18 cellular contexts compared by ENCODE assay signal in genomic region chr12:109553471-109553870, GRCh38. TPM values are rescaled to one million over a fixed set of nuclear protein-coding genes. Genes with fewer than 3 reads are reported as not detected.
DNase-seq lines count a peak whose midpoint lies in the region; ATAC-seq, FAIRE-seq and TF ChIP-seq lines count a peak whose summit lies in the region.
"Had no signal": no experiment of that assay in that cellular context is flagged by ENCODE, and none has a peak within 500 bp of the region (broad histone marks: within the 10 kb centered on the region; RNA-seq: fewer than 3 reads in every experiment).

No MANE protein-coding gene starts in this region.

- no peak overlapping the region for H4K8ac ChIP-seq in mesenchymal stem cell (ENCODE audit: low read length)

- H2BK15ac ChIP-seq in mesenchymal stem cell (ENCODE audit: low read depth, poor library complexity, severe bottlenecking), result no peak overlapping the region

- H3K36me3 ChIP-seq in MG63 (no peaks in the 10 kb centered on the region), endodermal cell (ENCODE audit: control insufficient read depth, insufficient read depth, low read length) (no peaks in the 10 kb centered on the region), mesenchymal stem cell (ENCODE audit: control insufficient read depth in 1 of 2, insufficient read depth in 2 of 2, low read depth in 1 of 2, low read length in 2 of 2) (peaks cover 6% of the 10 kb centered on the region in 2 experiments)
- H3K36me3 ChIP-seq: HAP-1 had no signal

- ATAC-seq in CD4-positive, alpha-beta T cell (ENCODE audit: poor library complexity), result no peak

- DNase-seq in AG10803 (ENCODE audit: low read depth), result peak; percentile 14
- peak; percentile 71 for DNase-seq in MG63
- no peak for DNase-seq in endodermal cell
- DNase-seq in mesenchymal stem cell, result no peak
- no peak for DNase-seq in urothelium cell line (ENCODE audit: low spot score)
- no peak for DNase-seq in Kasumi-1 (lab: John Stamatoyannopoulos, UW)
- no peak for DNase-seq in CD4-positive, alpha-beta T cell
- no peak for DNase-seq in AG08396 (ENCODE audit: low spot score)
- DNase-seq: DMS53, NCI-H1417 treated with DMSO at 0.1 percent for 48 hours, NCI-H1930, NCI-H2171, NCI-H446 treated with DMSO at 0.1 percent for 48 hours had no signal

- H2AFZ ChIP-seq in mesenchymal stem cell (ENCODE audit: low read depth, low read length), result no peak overlapping the region
- H2AFZ ChIP-seq: PC-9 had no signal

- H3K23ac ChIP-seq in mesenchymal stem cell (ENCODE audit: low read length in 2 of 2), result no peak overlapping the region

- H3K4ac ChIP-seq in mesenchymal stem cell (ENCODE audit: low read depth in 1 of 2, low read length in 2 of 2), result no peak overlapping the region

- POLR2A ChIA-PET in CD4-positive, alpha-beta T cell (lab: Charles Lee), result no interaction called here

- no peaks in the 10 kb centered on the region for H3K79me1 ChIP-seq in mesenchymal stem cell (replicated peaks; ENCODE audit: low read length, poor library complexity, severe bottlenecking)

- H3K27ac Mint-ChIP-seq in endodermal cell, result peak overlapping the region; percentile 61
- no peak overlapping the region for H3K27ac Mint-ChIP-seq in CD4-positive, alpha-beta T cell

- TF ChIP-seq CTCF in AG10803 (conservative IDR thresholded peaks at IDR 0.05; ENCODE audit: low read length), result no peak
- no peak for TF ChIP-seq CTCF in endodermal cell (conservative IDR thresholded peaks at IDR 0.05)
- no peak for TF ChIP-seq CTCF in CD4-positive, alpha-beta T cell (IDR thresholded peaks at IDR 0.05)

- H3K18ac ChIP-seq in mesenchymal stem cell (ENCODE audit: low read depth in 1 of 2, low read length in 2 of 2), result no peak overlapping the region

- H3K4me2 ChIP-seq in mesenchymal stem cell (ENCODE audit: low read length, poor library complexity, severe bottlenecking), result no peak overlapping the region
- H3K4me2 ChIP-seq: PC-9 had no signal

- no peak for FAIRE-seq in urothelium cell line (lab: Jason Lieb, UNC)
- FAIRE-seq: A204.1 had no signal

- no peak overlapping the region for H3K4me3 Mint-ChIP-seq in endodermal cell
- H3K4me3 Mint-ChIP-seq in CD4-positive, alpha-beta T cell, result no peak overlapping the region

- intact Hi-C loops in CD4-positive, alpha-beta T cell (cut with DNase I, micrococcal nuclease), result no loop called here

- H3K4me3 ChIP-seq in AG10803 (ENCODE audit: low read length) (no peak overlapping the region), MG63 (no peak overlapping the region), endodermal cell (ENCODE audit: low read length) (no peak overlapping the region), mesenchymal stem cell (ENCODE audit: insufficient read depth in 1 of 2, low read depth in 1 of 2, low read length in 2 of 2) (no peak overlapping the region)
- H3K4me3 ChIP-seq: HAP-1, PC-9, SK-N-MC had no signal

- H3K36me3 Mint-ChIP-seq in endodermal cell (ENCODE audit: low read depth), result no peaks in the 10 kb centered on the region
- H3K36me3 Mint-ChIP-seq in CD4-positive, alpha-beta T cell (ENCODE audit: low read depth), result no peaks in the 10 kb centered on the region

- no peak overlapping the region for H2BK5ac ChIP-seq in mesenchymal stem cell (ENCODE audit: low read depth, low read length, poor library complexity, severe bottlenecking)

- no peak overlapping the region for H2BK12ac ChIP-seq in mesenchymal stem cell (ENCODE audit: low read length in 2 of 2)

- no peak overlapping the region for H2AK5ac ChIP-seq in mesenchymal stem cell (ENCODE audit: low read length, severe bottlenecking)

- no peak overlapping the region for H3K9ac ChIP-seq in endodermal cell (ENCODE audit: extremely low read depth, low read length, poor library complexity, severe bottlenecking)
- peak overlapping the region; percentile 16 for H3K9ac ChIP-seq in mesenchymal stem cell (ENCODE audit: low read length)

- H3K9me3 Mint-ChIP-seq in endodermal cell, result no peaks in the 10 kb centered on the region
- H3K9me3 Mint-ChIP-seq in CD4-positive, alpha-beta T cell, result no peaks in the 10 kb centered on the region

- CTCF ChIA-PET in CD4-positive, alpha-beta T cell (lab: Charles Lee), result no interaction called here

- H3K4me1 Mint-ChIP-seq in endodermal cell, result no peaks in the 10 kb centered on the region
- no peaks in the 10 kb centered on the region for H3K4me1 Mint-ChIP-seq in CD4-positive, alpha-beta T cell (ENCODE audit: low read depth)

- no peaks in the 10 kb centered on the region for H3K4me1 ChIP-seq in endodermal cell (ENCODE audit: control insufficient read depth, insufficient read depth, low read length)
- peaks cover 19% of the 10 kb centered on the region for H3K4me1 ChIP-seq in mesenchymal stem cell (ENCODE audit: control insufficient read depth, insufficient read depth, low read depth, low read length)
- H3K4me1 ChIP-seq: HAP-1 had no signal

- H2BK120ac ChIP-seq in mesenchymal stem cell (ENCODE audit: low read depth, low read length), result no peak overlapping the region

- 91 to 96% methylated on average over 5 to 7 of the region's 7 CpGs for WGBS in endodermal cell (ENCODE audit: insufficient coverage in 1 of 2, insufficient read length in 1 of 2), 2 experiments
- WGBS in mesenchymal stem cell, result 96% methylated on average over 5 of the region's 7 CpGs

- no peaks in the 10 kb centered on the region for H3K27me3 ChIP-seq in MG63
- H3K27me3 ChIP-seq in endodermal cell (ENCODE audit: control insufficient read depth, insufficient read depth, low read length, poor library complexity, severe bottlenecking), result no peaks in the 10 kb centered on the region
- peaks cover 24 to 67% of the 10 kb centered on the region in 2 experiments for H3K27me3 ChIP-seq in mesenchymal stem cell (ENCODE audit: control insufficient read depth in 1 of 2, insufficient read depth in 1 of 2, low read length in 2 of 2)
- peaks cover 6% of the 10 kb centered on the region for H3K27me3 ChIP-seq in CD4-positive, alpha-beta T cell (ENCODE audit: control insufficient read depth, insufficient read depth, low read length)

- no peak overlapping the region for H4K91ac ChIP-seq in mesenchymal stem cell (ENCODE audit: low read length)

- H3K27ac ChIP-seq in endodermal cell (ENCODE audit: low read depth, low read length), result no peak overlapping the region
- H3K27ac ChIP-seq in mesenchymal stem cell (ENCODE audit: low read length, poor library complexity, severe bottlenecking), result no peak overlapping the region
- no peak overlapping the region for H3K27ac ChIP-seq in CD4-positive, alpha-beta T cell (ENCODE audit: low read depth, low read length)
- H3K27ac ChIP-seq: HL-60, PC-9, SK-N-MC had no signal

- H3K27me3 Mint-ChIP-seq in endodermal cell (ENCODE audit: insufficient read depth), result peaks cover 3% of the 10 kb centered on the region
- H3K27me3 Mint-ChIP-seq in CD4-positive, alpha-beta T cell, result peaks cover 6% of the 10 kb centered on the region

- H3K14ac ChIP-seq in mesenchymal stem cell (ENCODE audit: low read length in 2 of 2), result no peak overlapping the region

- no peaks in the 10 kb centered on the region for H3K9me3 ChIP-seq in MG63
- H3K9me3 ChIP-seq in endodermal cell (ENCODE audit: control insufficient read depth, low read length), result no peaks in the 10 kb centered on the region
- no peaks in the 10 kb centered on the region for H3K9me3 ChIP-seq in mesenchymal stem cell (ENCODE audit: control insufficient read depth, low read length)
- H3K9me3 ChIP-seq in CD4-positive, alpha-beta T cell (ENCODE audit: control insufficient read depth, low read length), result no peaks in the 10 kb centered on the region
- H3K9me3 ChIP-seq: HAP-1 had no signal

RNA-seq across cellular contexts. Expression of gene MMAB, which starts 19.8 kb away (rescaled TPM):
- total RNA-seq in MG63 (2014; rRNA removed; shearing (Covaris generic); ENCODE audit: low replicate concordance), result 48.5 and 68.3 TPM in 2 replicates
- total RNA-seq in endodermal cell, result 10 to 100 TPM; 24.9 to 28.2 TPM
- 63.3 TPM for polyA plus RNA-seq in endodermal cell (2013, experiment 1 of 2)
- polyA plus RNA-seq in endodermal cell (2013, experiment 2 of 2), result 58.3 TPM
- 52.7 TPM for polyA plus RNA-seq in mesenchymal stem cell (2013, experiment 1 of 2)
- 55.4 TPM for polyA plus RNA-seq in mesenchymal stem cell (2013, experiment 2 of 2)
- 1 to 10 TPM; 8.6 to 9.2 TPM for total RNA-seq in CD4-positive, alpha-beta T cell

RNA-seq across cellular contexts. Expression of gene MVK, which starts 20.1 kb away (rescaled TPM):
- 16.3 and 29.8 TPM in 2 replicates for total RNA-seq in MG63 (2014; rRNA removed; shearing (Covaris generic); ENCODE audit: low replicate concordance)
- 10 to 100 TPM; 12.8 to 22.6 TPM for total RNA-seq in endodermal cell
- 31.2 TPM for polyA plus RNA-seq in endodermal cell (2013, experiment 1 of 2)
- polyA plus RNA-seq in endodermal cell (2013, experiment 2 of 2), result 32.0 TPM
- polyA plus RNA-seq in mesenchymal stem cell (2013, experiment 1 of 2), result 48.3 TPM
- polyA plus RNA-seq in mesenchymal stem cell (2013, experiment 2 of 2), result 46.7 TPM
- total RNA-seq in CD4-positive, alpha-beta T cell, result 1 to 10 TPM; 8.2 to 8.4 TPM

Comparison
In these comparisons a context has a peak if more than half of its experiments do, and no peak if none do; other contexts are left out.
1. DNase-seq: peak in AG10803 (single experiment) and MG63 (single experiment); none in endodermal cell (single experiment), mesenchymal stem cell (single experiment), urothelium cell line (single experiment), Kasumi-1 (0 of 2), CD4-positive, alpha-beta T cell (0 of 10) and AG08396 (single experiment).